8 cellular contexts compared by ENCODE assay signal in genomic region chr6:26234421-26235239, GRCh38.
A peak's percentile ranks its signal among the peaks of the same experiment; 100 is the strongest.
DNase-seq lines count a peak whose midpoint lies in the region; ATAC-seq and TF ChIP-seq lines count a peak whose summit lies in the region.

No MANE protein-coding gene starts in this region.

- TF ChIP-seq CTCF in CD4-positive, alpha-beta T cell (IDR thresholded peaks at IDR 0.05) = no peak
- TF ChIP-seq CTCF in OCI-LY7 (conservative IDR thresholded peaks at IDR 0.05; ENCODE audit: low read length) = no peak
- no peak for TF ChIP-seq CTCF in ovary (IDR thresholded peaks at IDR 0.05)

- TF ChIP-seq POLR2A in ovary (IDR thresholded peaks at IDR 0.05) = peak; percentile 21

- no peaks in the 10 kb centered on the region for H3K9me3 Mint-ChIP-seq in CD4-positive, alpha-beta T cell

- intact Hi-C loops in CD4-positive, alpha-beta T cell (cut with DNase I, micrococcal nuclease) = loop anchor here (1.0 to 5.0 kb wide), 4 partner anchors 16 to 38 kb away; a partner anchor contains a TSS
- intact Hi-C loops in OCI-LY7 (cut with micrococcal nuclease; ENCODE audit: unreplicated experiment) = loop anchor here (1.0 kb wide), 2 partner anchors 17 to 36 kb away; no protein-coding TSS in a partner anchor
- intact Hi-C loops in ovary (cut with DNase I) = loop anchor here in 1 of 4 donors (5.0 kb wide), 1 partner anchor 33 kb away; no protein-coding TSS in a partner anchor

- CTCF ChIA-PET in CD4-positive, alpha-beta T cell (lab: Charles Lee) = interaction anchor here (0.6 to 6.7 kb wide), 10 partner anchors 16 to 75 kb away, joined by 3 to 42 read pairs (median 6); a partner anchor contains a TSS
- CTCF ChIA-PET in OCI-LY7 (lab: Charles Lee; ENCODE audit: unreplicated experiment) = no interaction called here

- no peaks in the 10 kb centered on the region for H3K36me3 ChIP-seq in OCI-LY7 (ENCODE audit: insufficient read depth, low read length)
- H3K36me3 ChIP-seq in ovary = no peaks in the 10 kb centered on the region

- no peaks in the 10 kb centered on the region for H3K79me2 ChIP-seq in OCI-LY7 (ENCODE audit: insufficient read depth, low read depth, low read length)

- H3K4me1 Mint-ChIP-seq in CD4-positive, alpha-beta T cell (ENCODE audit: low read depth) = peaks cover 42% of the 10 kb centered on the region

- H2AFZ ChIP-seq in OCI-LY7 (ENCODE audit: low read length) = peak overlapping the region; percentile 90

- no peaks in the 10 kb centered on the region for H4K20me1 ChIP-seq in OCI-LY7 (ENCODE audit: insufficient read depth, low read length)

- peak; percentile 46 to 77 (median 62) for DNase-seq in CD4-positive, alpha-beta T cell
- DNase-seq in OCI-LY7 (ENCODE audit: low spot score) = peak; percentile 90
- peak; percentile 85 for DNase-seq in activated effector memory CD4-positive, alpha-beta T cell treated with anti-CD3 and anti-CD28 coated beads, Interleukin-2, amount 50 U/mL, for 16 hours
- DNase-seq in foreskin melanocyte = peak; percentile 96
- DNase-seq in ovary = peak in 1 of 5 donors; percentile 27
- no peak for DNase-seq in iPS-NIHi7 (ENCODE audit: extremely low spot score)

- no peaks in the 10 kb centered on the region for H3K9me2 ChIP-seq in OCI-LY7 (ENCODE audit: insufficient read depth, low read length)

- H3K27me3 ChIP-seq in CD4-positive, alpha-beta T cell (ENCODE audit: control insufficient read depth, insufficient read depth, low read length) = no peaks in the 10 kb centered on the region
- H3K27me3 ChIP-seq in ovary = no peaks in the 10 kb centered on the region

- TSS peak; percentile 100 for BruUV-seq in OCI-LY7 (replicated peaks; lab: Mats Ljungman, UMichigan)

- H3K27me3 Mint-ChIP-seq in CD4-positive, alpha-beta T cell = peaks cover 8% of the 10 kb centered on the region

- peak overlapping the region; percentile 100 for H3K4me3 Mint-ChIP-seq in CD4-positive, alpha-beta T cell

- no peak for TF ChIP-seq EP300 in ovary (IDR thresholded peaks at IDR 0.05)

- ATAC-seq in CD4-positive, alpha-beta T cell (ENCODE audit: poor library complexity) = peak; percentile 73
- ATAC-seq in GM19324 (IDR thresholded peaks at IDR 0.05; ENCODE audit: low FRiP score, unreplicated experiment) (peak; percentile 46), HG03378 (IDR thresholded peaks at IDR 0.05; ENCODE audit: unreplicated experiment) (peak; percentile 45)

- H3K27ac Mint-ChIP-seq in CD4-positive, alpha-beta T cell = peak overlapping the region; percentile 99

- peak overlapping the region; percentile 87 for H3K27ac ChIP-seq in CD4-positive, alpha-beta T cell (ENCODE audit: low read depth, low read length)
- H3K27ac ChIP-seq in OCI-LY7 (ENCODE audit: low read depth, low read length, poor library complexity, severe bottlenecking) (peak overlapping the region; percentile 92), ovary (peak overlapping the region in 1 of 2 donors; percentile 18)

- POLR2A ChIA-PET in CD4-positive, alpha-beta T cell (lab: Charles Lee) = interaction anchor here (0.5 to 7.2 kb wide), 81 partner anchors 9 to 1661 kb away, joined by 3 to 754 read pairs (median 7); partner anchors contain the start of genes BTN2A2, HFE and HMGN4
- POLR2A ChIA-PET in OCI-LY7 (lab: Charles Lee) = interaction anchor here (0.6 to 6.9 kb wide), 29 partner anchors 9 to 1639 kb away, joined by 3 to 244 read pairs (median 5); a partner anchor contains a TSS

- H3K4me3 ChIP-seq in OCI-LY7 (ENCODE audit: low read depth, low read length, poor library complexity, severe bottlenecking) (peak overlapping the region; percentile 69), ovary (peak overlapping the region; percentile 43)

- H3K36me3 Mint-ChIP-seq in CD4-positive, alpha-beta T cell (ENCODE audit: low read depth) = peaks cover 28% of the 10 kb centered on the region

- peak overlapping the region; percentile 96 for H3K4me2 ChIP-seq in OCI-LY7 (ENCODE audit: low read length)

- H3K9me3 ChIP-seq in CD4-positive, alpha-beta T cell (ENCODE audit: control insufficient read depth, low read length) = no peaks in the 10 kb centered on the region
- H3K9me3 ChIP-seq in OCI-LY7 (ENCODE audit: low read length) (no peaks in the 10 kb centered on the region), ovary (peaks cover 0 to 3% of the 10 kb centered on the region in 2 donors)

- WGBS in ovary, 3 donors = 2 to 4% (median 2%) methylated on average over 34 of the region's 34 CpGs

- H3K4me1 ChIP-seq in OCI-LY7 (ENCODE audit: insufficient read depth, low read length, poor library complexity, severe bottlenecking) (peaks cover 26% of the 10 kb centered on the region), ovary (ENCODE audit: insufficient read depth) (peaks cover 4% of the 10 kb centered on the region)
